ENCODE assay signal across 8 cellular contexts in the genomic region with DNA sequence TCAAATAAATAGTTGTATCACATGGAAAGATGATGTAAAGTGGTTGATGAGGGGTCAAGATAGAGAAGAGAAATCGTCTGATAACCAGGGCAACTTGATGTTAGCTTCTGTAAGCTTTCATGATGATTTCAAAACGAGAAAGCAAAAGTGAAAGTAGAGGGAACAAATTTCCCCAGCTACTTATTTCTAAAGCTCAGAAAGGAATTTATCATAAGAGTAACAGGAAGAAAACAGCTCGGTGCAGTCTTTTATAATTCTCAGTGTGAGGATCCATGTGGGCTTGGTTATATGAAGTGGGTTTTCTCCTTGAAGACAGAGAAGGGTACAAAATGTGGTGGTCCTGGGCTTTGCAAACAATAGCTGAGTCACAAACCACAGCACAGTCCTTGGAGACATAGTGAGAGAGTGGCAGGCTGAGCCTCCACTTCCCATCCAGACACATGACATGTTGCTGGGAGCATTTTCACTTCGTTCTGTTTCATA. TPM values are rescaled to one million over a fixed set of nuclear protein-coding genes. Genes with fewer than 3 reads are reported as not detected.
A peak's percentile ranks its signal among the peaks of the same experiment; 100 is the strongest.
DNase-seq lines count a peak whose midpoint lies in the region; ATAC-seq, FAIRE-seq and TF ChIP-seq lines count a peak whose summit lies in the region.

No MANE protein-coding gene starts in this region.

- peak overlapping the region; percentile 51 for H3K4me3 Mint-ChIP-seq in osteocyte (ENCODE audit: unreplicated experiment)

- CTCF ChIA-PET in GM12878 (lab: Yijun Ruan, JAX): interaction anchor here (1.0 to 3.3 kb wide), 4 partner anchors 9 to 646 kb away, joined by 3 to 19 read pairs (median 4); a partner anchor contains a TSS

- FAIRE-seq in GM12878 (lab: Jason Lieb, UNC): peak; percentile 35

- RAD21 ChIA-PET in GM12878 (lab: Charles Lee; ENCODE audit: unreplicated experiment): interaction anchor here (0.9 to 1.8 kb wide), 4 partner anchors 32 to 746 kb away, joined by 3 to 6 read pairs (median 3); a partner anchor contains a TSS

- no TSS peak for BruUV-seq in GM12878 (replicated peaks; lab: Mats Ljungman, UMichigan)

- no peaks in the 10 kb centered on the region for H3K79me2 ChIP-seq in GM12878 (ENCODE audit: control insufficient read depth, insufficient read depth, low read length)

- no peak overlapping the region for H3K9ac ChIP-seq in GM12878 (ENCODE audit: control insufficient read depth, insufficient read depth, low read length)

- no peaks in the 10 kb centered on the region for H4K20me1 ChIP-seq in GM12878 (ENCODE audit: control insufficient read depth, insufficient read depth)

- no peak for TF ChIP-seq EP300 in GM12878 (IDR thresholded peaks at IDR 0.05; ENCODE audit: borderline replicate concordance in 1 of 2, control insufficient read depth in 1 of 2, low read depth in 2 of 2, low read length in 2 of 2)

- H3K36me3 Mint-ChIP-seq in osteocyte (ENCODE audit: unreplicated experiment): no peaks in the 10 kb centered on the region

- H3K27ac Mint-ChIP-seq in osteocyte (ENCODE audit: unreplicated experiment): peak overlapping the region; percentile 40

- in situ Hi-C loops in GM12878 (cut with MboI): no loop called here

- H3K36me3 ChIP-seq in GM12878 (ENCODE audit: control insufficient read depth in 2 of 2, insufficient read depth in 2 of 2, low read length in 1 of 2): no peaks in the 10 kb centered on the region

- H3K27me3 ChIP-seq in GM12878 (replicated peaks in 1 of 2; ENCODE audit: control insufficient read depth in 2 of 2, insufficient read depth in 2 of 2, low read length in 1 of 2): no peaks in the 10 kb centered on the region

- intact Hi-C loops in GM12878 (cut with micrococcal nuclease; ENCODE audit: unreplicated experiment): no loop called here

- peak; percentile 4 for DNase-seq in HS-5 (ENCODE audit: low read depth)
- DNase-seq in GM12878 (ENCODE audit: low read depth, low spot score): peak; percentile 12
- no peak for DNase-seq in osteocyte (ENCODE audit: extremely low spot score, unreplicated experiment)
- no peak for DNase-seq in ecto neural progenitor cell (ENCODE audit: low spot score)
- DNase-seq in NCI-H146 treated with DMSO at 0.1 percent for 48 hours (lab: John Stamatoyannopoulos, UW; ENCODE audit: unreplicated experiment): no peak
- no peak for DNase-seq in retina

- no peaks in the 10 kb centered on the region for H3K4me1 ChIP-seq in GM12878 (ENCODE audit: control insufficient read depth, insufficient read depth, low read length)

- H3K4me3 ChIP-seq in GM08714 (ENCODE audit: low read length) (peak overlapping the region; percentile 53), GM12878 (peak overlapping the region; percentile 20; the same call in 1 of the 2 replicates)

- H3K9me3 ChIP-seq in GM12878 (replicated peaks; ENCODE audit: control insufficient read depth, insufficient read depth, low read length): no peaks in the 10 kb centered on the region; the same call in 2 of the 3 replicates

- H3K9me3 Mint-ChIP-seq in osteocyte (ENCODE audit: unreplicated experiment): peaks cover 3% of the 10 kb centered on the region

- TF ChIP-seq CTCF in GM12878 (IDR thresholded peaks at IDR 0.05 in 2 of 3, conservative IDR thresholded peaks at IDR 0.05 in 1 of 3; ENCODE audit: control insufficient read depth in 2 of 3, extremely low read depth in 1 of 3, insufficient read depth in 1 of 3, low read depth in 3 of 3, low read length in 3 of 3): no peak
- no peak for TF ChIP-seq CTCF in osteocyte (IDR thresholded peaks at IDR 0.05)

- H3K4me1 Mint-ChIP-seq in osteocyte (ENCODE audit: unreplicated experiment): peaks cover 6% of the 10 kb centered on the region

- TF ChIP-seq RAD21 in GM12878 (IDR thresholded peaks at IDR 0.05; ENCODE audit: insufficient read depth, low read depth, low read length): no peak

- peak; percentile 76 for ATAC-seq in GM19452 (IDR thresholded peaks at IDR 0.05; ENCODE audit: unreplicated experiment)
- peak; percentile 90 for ATAC-seq in GM12878

- peak overlapping the region; percentile 12; the same call in 1 of the 2 replicates for H3K4me2 ChIP-seq in GM12878 (ENCODE audit: control insufficient read depth, insufficient read depth)

- no peaks in the 10 kb centered on the region for H3K27me3 Mint-ChIP-seq in osteocyte (ENCODE audit: unreplicated experiment)

- H2AFZ ChIP-seq in GM12878 (ENCODE audit: control insufficient read depth, low read depth, low read length): peak overlapping the region; percentile 55

- WGBS in GM12878 (ENCODE audit: insufficient coverage, insufficient replicate concordance, low lambda C conversion rate, missing lambda C conversion rate): 3% methylated on average over 4 of the region's 4 CpGs

- SMC1A ChIA-PET in GM12878 (lab: Charles Lee; ENCODE audit: uncharacterized antibody, unreplicated experiment): interaction anchor here (0.7 to 2.1 kb wide), 10 partner anchors 9 to 179 kb away, joined by 3 to 7 read pairs (median 4); no protein-coding TSS in a partner anchor

- H3K27ac ChIP-seq in GM12878 (ENCODE audit: control insufficient read depth, insufficient read depth): peak overlapping the region; percentile 32

- no peak for TF ChIP-seq POLR2A in GM12878 (IDR thresholded peaks at IDR 0.05; ENCODE audit: low read depth, low read length)

- POLR2A ChIA-PET in GM12878 (lab: Charles Lee): interaction anchor here (1.2 kb wide), 1 partner anchor 12 kb away, joined by 3 read pairs; no protein-coding TSS in a partner anchor

TF ChIP-seq in GM12878, 131 proteins besides CTCF, POLR2A, EP300 and RAD21:
- TF ChIP-seq ATF7 (IDR thresholded peaks at IDR 0.05; ENCODE audit: low read depth) (0 out of 2 replicates have a peak, but pooled peaks have one; percentile 33), ASH2L (IDR thresholded peaks at IDR 0.05; ENCODE audit: borderline replicate concordance, low read depth) (0 out of 2 replicates have a peak, but pooled peaks have one; percentile 50), IKZF2 (IDR thresholded peaks at IDR 0.05) (no peak), NFYA (IDR thresholded peaks at IDR 0.05; ENCODE audit: borderline replicate concordance, low read depth, low read length) (no peak), MEF2B (IDR thresholded peaks at IDR 0.05; ENCODE audit: partially characterized antibody, poor library complexity, severe bottlenecking) (peak; percentile 45), IKZF1 (conservative IDR thresholded peaks at IDR 0.05) (0 out of 2 replicates have a peak, but pooled peaks have one; percentile 10), RUNX3 (IDR thresholded peaks at IDR 0.05; ENCODE audit: low read length) (peak; percentile 51)
- TF ChIP-seq, protein P1, sequence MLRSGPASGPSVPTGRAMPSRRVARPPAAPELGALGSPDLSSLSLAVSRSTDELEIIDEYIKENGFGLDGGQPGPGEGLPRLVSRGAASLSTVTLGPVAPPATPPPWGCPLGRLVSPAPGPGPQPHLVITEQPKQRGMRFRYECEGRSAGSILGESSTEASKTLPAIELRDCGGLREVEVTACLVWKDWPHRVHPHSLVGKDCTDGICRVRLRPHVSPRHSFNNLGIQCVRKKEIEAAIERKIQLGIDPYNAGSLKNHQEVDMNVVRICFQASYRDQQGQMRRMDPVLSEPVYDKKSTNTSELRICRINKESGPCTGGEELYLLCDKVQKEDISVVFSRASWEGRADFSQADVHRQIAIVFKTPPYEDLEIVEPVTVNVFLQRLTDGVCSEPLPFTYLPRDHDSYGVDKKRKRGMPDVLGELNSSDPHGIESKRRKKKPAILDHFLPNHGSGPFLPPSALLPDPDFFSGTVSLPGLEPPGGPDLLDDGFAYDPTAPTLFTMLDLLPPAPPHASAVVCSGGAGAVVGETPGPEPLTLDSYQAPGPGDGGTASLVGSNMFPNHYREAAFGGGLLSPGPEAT (IDR thresholded peaks at IDR 0.05; ENCODE audit: low read depth): 0 out of 2 replicates have a peak, but pooled peaks have one; percentile 24
- TF ChIP-seq, protein P2, sequence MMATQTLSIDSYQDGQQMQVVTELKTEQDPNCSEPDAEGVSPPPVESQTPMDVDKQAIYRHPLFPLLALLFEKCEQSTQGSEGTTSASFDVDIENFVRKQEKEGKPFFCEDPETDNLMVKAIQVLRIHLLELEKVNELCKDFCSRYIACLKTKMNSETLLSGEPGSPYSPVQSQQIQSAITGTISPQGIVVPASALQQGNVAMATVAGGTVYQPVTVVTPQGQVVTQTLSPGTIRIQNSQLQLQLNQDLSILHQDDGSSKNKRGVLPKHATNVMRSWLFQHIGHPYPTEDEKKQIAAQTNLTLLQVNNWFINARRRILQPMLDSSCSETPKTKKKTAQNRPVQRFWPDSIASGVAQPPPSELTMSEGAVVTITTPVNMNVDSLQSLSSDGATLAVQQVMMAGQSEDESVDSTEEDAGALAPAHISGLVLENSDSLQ (IDR thresholded peaks at IDR 0.05): peak; percentile 68

RNA-seq across cellular contexts. Expression of a gene that starts 32.1 kb away (rescaled TPM):
- total RNA-seq in GM12878 (2013; cell fraction: nucleolus; rRNA removed): not detected in 2 replicates
- not detected in 2 replicates for total RNA-seq in GM12878 (2014; rRNA removed)
- not detected in 2 replicates for total RNA-seq in GM12878 (2014; rRNA removed; fragmentation: Illumina TruSeq; extraction: Trizol)
- not detected in 2 replicates for total RNA-seq in GM12878 (2021)
- polyA plus RNA-seq in GM12878 (2011; ENCODE audit: low read depth): not detected
- not detected in 2 replicates for polyA plus RNA-seq in GM12878 (2011; rRNA removed)
- not detected in 2 replicates for polyA plus RNA-seq in GM12878 (2011; cell fraction: cytosol; rRNA removed)
- not detected in 2 replicates for polyA plus RNA-seq in GM12878 (2011; cell fraction: nucleus; rRNA removed)
- polyA plus RNA-seq in GM12878 (2012): not detected in 2 replicates
- polyA plus RNA-seq in GM12878 (2014; fragmentation: Illumina TruSeq; extraction: Trizol): 0.01 TPM in 1 of 2 replicates, not detected in the other
- polyA plus RNA-seq in GM12878 (2014; fragmentation: Nextera tagmentation; extraction: Ambion mirVana): not detected
- not detected in 2 replicates for polyA plus RNA-seq in GM12878 (2014; rRNA removed)
- polyA plus RNA-seq in GM12878 (2016; fragmentation: Nextera tagmentation; extraction: Ambion mirVana): not detected
- not detected in 2 replicates for polyA minus RNA-seq in GM12878 (2011; rRNA and poly(A)+ RNA removed)
- polyA minus RNA-seq in GM12878 (2011; cell fraction: cytosol; rRNA and poly(A)+ RNA removed): not detected in 2 replicates
- not detected in 2 replicates for polyA minus RNA-seq in GM12878 (2011; cell fraction: nucleus; rRNA and poly(A)+ RNA removed)
- total RNA-seq in osteocyte: not detected in 2 replicates

Comparison
In these comparisons a context has a peak if more than half of its experiments do, and no peak if none do; other contexts are left out.
1. DNase-seq: peak in HS-5 (single experiment) and GM12878 (single experiment); none in osteocyte (single experiment), ecto neural progenitor cell (single experiment), NCI-H146 treated with DMSO at 0.1 percent for 48 hours (single experiment) and retina (single experiment).